Comparison of ENCODE assay signal across 8 cellular contexts in genomic region chr3:139718415-139718814, GRCh38. TPM values are rescaled to one million over a fixed set of nuclear protein-coding genes. Genes with fewer than 3 reads are reported as not detected.
DNase-seq lines count a peak whose midpoint lies in the region; ATAC-seq and TF ChIP-seq lines count a peak whose summit lies in the region.

No MANE protein-coding gene starts in this region.

- no peaks in the 10 kb centered on the region for H3K36me3 ChIP-seq in aorta (ENCODE audit: control insufficient read depth in 1 of 2, insufficient read depth in 2 of 2, low read length in 1 of 2)

- peaks cover 0 to 6% of the 10 kb centered on the region in 2 donors for H3K27me3 ChIP-seq in aorta (ENCODE audit: control insufficient read depth in 1 of 2, insufficient read depth in 2 of 2, low read length in 1 of 2)

- no peak overlapping the region for H3K27ac ChIP-seq in aorta (ENCODE audit: low read depth in 1 of 2, low read length in 2 of 2)

- ATAC-seq in aorta (ENCODE audit: low FRiP score) (peak; percentile 64), omental fat pad (ENCODE audit: low FRiP score) (no peak), GM21737 (IDR thresholded peaks at IDR 0.05; ENCODE audit: unreplicated experiment) (no peak)

- DNase-seq in SHP77 (lab: John Stamatoyannopoulos, UW), result peak; percentile 7 to 33
- DNase-seq in SHP77 treated with DMSO at 0.1 percent for 48 hours (lab: John Stamatoyannopoulos, UW), result no peak
- DNase-seq in SW480 (ENCODE audit: low spot score), result peak; percentile 28
- DNase-seq in iPS DF 19.7 (ENCODE audit: low read depth, low spot score), result peak; percentile 17
- no peak for DNase-seq in aorta
- DNase-seq in omental fat pad (ENCODE audit: low spot score), result no peak
- no peak for DNase-seq in activated CD8-positive, alpha-beta memory T cell treated with anti-CD3 and anti-CD28 coated beads for 24 hours

- 26 to 30% methylated on average over 3 of the region's 3 CpGs for WGBS in aorta, 2 donors

- no peaks in the 10 kb centered on the region for H3K4me1 ChIP-seq in aorta (ENCODE audit: control insufficient read depth in 1 of 2, insufficient read depth in 2 of 2, low read length in 2 of 2)

- H3K4me3 ChIP-seq in aorta (ENCODE audit: low read length in 2 of 2), result no peak overlapping the region

- no peak for TF ChIP-seq CTCF in omental fat pad (IDR thresholded peaks at IDR 0.05)

- intact Hi-C loops in aorta (cut with DNase I), result no loop called here

- no peaks in the 10 kb centered on the region for H3K9me3 ChIP-seq in aorta (ENCODE audit: control insufficient read depth, low read length)

RNA-seq across cellular contexts. Expression of gene NMNAT3, which starts 40.6 kb away (rescaled TPM):
- total RNA-seq in aorta, result 10 to 100 TPM in 1 of 2 donors, 1 to 10 TPM in 1; 5.2 to 12.7 TPM
- polyA plus RNA-seq in aorta, result 10 to 100 TPM in 1 of 2 donors, 1 to 10 TPM in 1; 3.4 to 13.1 TPM
- 1 to 10 TPM; 3.5 to 9.5 (median 7.2) TPM for total RNA-seq in omental fat pad

Comparison
In these comparisons a context has a peak if more than half of its experiments do, and no peak if none do; other contexts are left out.
1. DNase-seq: peak in SHP77 (2 of 2), SW480 (single experiment) and iPS DF 19.7 (single experiment); none in SHP77 treated with DMSO at 0.1 percent for 48 hours (single experiment), aorta (0 of 2), omental fat pad (single experiment) and activated CD8-positive, alpha-beta memory T cell treated with anti-CD3 and anti-CD28 coated beads for 24 hours (single experiment).